24 cellular contexts compared by ENCODE assay signal in genomic region chr2:202286595-202286994, GRCh38. TPM values are rescaled to one million over a fixed set of nuclear protein-coding genes. Genes with fewer than 3 reads are reported as not detected.
A peak's percentile ranks its signal among the peaks of the same experiment; 100 is the strongest.
DNase-seq lines count a peak whose midpoint lies in the region; ATAC-seq and TF ChIP-seq lines count a peak whose summit lies in the region.
"Had no signal": no experiment of that assay in that cellular context is flagged by ENCODE, and none has a peak within 500 bp of the region (broad histone marks: within the 10 kb centered on the region; RNA-seq: fewer than 3 reads in every experiment).

No MANE protein-coding gene starts in this region.

- H3K4me3 Mint-ChIP-seq in activated naive CD8-positive, alpha-beta T cell, result no peak overlapping the region
- H3K4me3 Mint-ChIP-seq in activated naive CD8-positive, alpha-beta T cell treated with anti-CD3 and anti-CD28 coated beads for 36 hours, result no peak overlapping the region
- no peak overlapping the region for H3K4me3 Mint-ChIP-seq in T-helper 17 cell
- H3K4me3 Mint-ChIP-seq in stimulated activated naive B cell treated with anti-CD40 and anti-IgM and Interleukin-4, amounts not matched to agents 10 μg/mL and 1 μg/mL and 100 μg/mL, for 72 hours, result no peak overlapping the region
- H3K4me3 Mint-ChIP-seq: CD14-positive monocyte; CD8-positive, alpha-beta memory T cell had no signal

- POLR2A ChIA-PET in HCT116 (lab: Charles Lee), result interaction anchor here (0.7 kb wide), 1 partner anchor 15 kb away, joined by 3 read pairs; no protein-coding TSS in a partner anchor

- TSS peak; percentile 28 for BruUV-seq in HCT116 (replicated peaks; lab: Mats Ljungman, UMichigan)

- H3K9me3 ChIP-seq in HCT116 (ENCODE audit: control insufficient read depth in 1 of 2, insufficient read depth in 1 of 2, low read depth in 1 of 2, low read length in 2 of 2) (no peaks in the 10 kb centered on the region), T-helper 17 cell (ENCODE audit: control insufficient read depth, low read length, poor library complexity, severe bottlenecking) (no peaks in the 10 kb centered on the region), vagina (no peaks in the 10 kb centered on the region)
- H3K9me3 ChIP-seq: BE2C, SJSA1 had no signal

- H3K36me3 Mint-ChIP-seq in activated naive CD8-positive, alpha-beta T cell, result peaks cover 14% of the 10 kb centered on the region
- H3K36me3 Mint-ChIP-seq in activated naive CD8-positive, alpha-beta T cell treated with anti-CD3 and anti-CD28 coated beads for 36 hours, result peaks cover 37% of the 10 kb centered on the region
- H3K36me3 Mint-ChIP-seq in T-helper 17 cell (ENCODE audit: low read depth), result peaks cover 3% of the 10 kb centered on the region
- peaks cover 23 to 33% of the 10 kb centered on the region in 2 donors for H3K36me3 Mint-ChIP-seq in stimulated activated naive B cell treated with anti-CD40 and anti-IgM and Interleukin-4, amounts not matched to agents 10 μg/mL and 1 μg/mL and 100 μg/mL, for 72 hours

- no peak overlapping the region for H3K27ac ChIP-seq in HCT116 (ENCODE audit: low read depth, low read length)
- no peak overlapping the region for H3K27ac ChIP-seq in caudate nucleus (ENCODE audit: low read depth, low read length)
- H3K27ac ChIP-seq in vagina, result no peak overlapping the region
- H3K27ac ChIP-seq: PC-9, SJSA1 had no signal

- H3K9ac ChIP-seq in HCT116 (ENCODE audit: low read length), result no peak overlapping the region

- no peaks in the 10 kb centered on the region for H3K9me2 ChIP-seq in HCT116 (ENCODE audit: insufficient read depth)

- TF ChIP-seq RAD21 in HCT116 (IDR thresholded peaks at IDR 0.05; ENCODE audit: low read depth), result no peak

- no peak for TF ChIP-seq CTCF in HCT116 (IDR thresholded peaks at IDR 0.05 in 2 of 3, conservative IDR thresholded peaks at IDR 0.05 in 1 of 3; ENCODE audit: borderline replicate concordance in 1 of 3, insufficient read depth in 1 of 3, low read depth in 2 of 3, low read length in 2 of 3)
- no peak for TF ChIP-seq CTCF in vagina (IDR thresholded peaks at IDR 0.05)

- no peaks in the 10 kb centered on the region for H3K27me3 ChIP-seq in HCT116 (ENCODE audit: insufficient read depth, low read length)
- H3K27me3 ChIP-seq in vagina, result no peaks in the 10 kb centered on the region
- H3K27me3 ChIP-seq: BE2C, SJSA1 had no signal

- H3K27ac Mint-ChIP-seq in activated naive CD8-positive, alpha-beta T cell, result peak overlapping the region; percentile 7
- no peak overlapping the region for H3K27ac Mint-ChIP-seq in activated naive CD8-positive, alpha-beta T cell treated with anti-CD3 and anti-CD28 coated beads for 36 hours
- peak overlapping the region; percentile 79 for H3K27ac Mint-ChIP-seq in T-helper 17 cell
- H3K27ac Mint-ChIP-seq in stimulated activated naive B cell treated with anti-CD40 and anti-IgM and Interleukin-4, amounts not matched to agents 10 μg/mL and 1 μg/mL and 100 μg/mL, for 72 hours, result peak overlapping the region; percentile 67

- peaks cover 5% of the 10 kb centered on the region for H3K4me1 Mint-ChIP-seq in activated naive CD8-positive, alpha-beta T cell (ENCODE audit: low read depth)
- H3K4me1 Mint-ChIP-seq in activated naive CD8-positive, alpha-beta T cell treated with anti-CD3 and anti-CD28 coated beads for 36 hours, result peaks cover 6% of the 10 kb centered on the region
- no peaks in the 10 kb centered on the region for H3K4me1 Mint-ChIP-seq in T-helper 17 cell
- peaks cover 0 to 9% of the 10 kb centered on the region in 2 donors for H3K4me1 Mint-ChIP-seq in stimulated activated naive B cell treated with anti-CD40 and anti-IgM and Interleukin-4, amounts not matched to agents 10 μg/mL and 1 μg/mL and 100 μg/mL, for 72 hours
- H3K4me1 Mint-ChIP-seq: CD14-positive monocyte had no signal

- H3K4me3 ChIP-seq in HCT116 (replicated peaks in 1 of 2; ENCODE audit: low read depth in 1 of 2, low read length in 2 of 2), result no peak overlapping the region
- no peak overlapping the region for H3K4me3 ChIP-seq in vagina
- H3K4me3 ChIP-seq: PC-9, SJSA1 had no signal

- ATAC-seq in HCT116 (no peak), T-helper 17 cell (no peak)
- ATAC-seq in stimulated activated naive B cell treated with anti-CD40 and anti-IgM and Interleukin-4, amounts not matched to agents 10 μg/mL and 1 μg/mL and 100 μg/mL, for 72 hours (replicated peaks), result no peak

- no peak overlapping the region for H3K4me2 ChIP-seq in HCT116 (ENCODE audit: low read length)
- H3K4me2 ChIP-seq: PC-9 had no signal

- H3K79me2 ChIP-seq in HCT116 (ENCODE audit: insufficient read depth, low read length), result peaks cover 97% of the 10 kb centered on the region

- no peak overlapping the region for H2AFZ ChIP-seq in HCT116 (ENCODE audit: low read depth, low read length, poor library complexity, severe bottlenecking)
- H2AFZ ChIP-seq: PC-9 had no signal

- intact Hi-C loops in HCT116 (cut with micrococcal nuclease) (no loop called here), vagina (cut with DNase I) (loop anchor here (5.0 kb wide), 1 partner anchor 796 kb away; no protein-coding TSS in a partner anchor)

- H3K4me1 ChIP-seq in HCT116 (ENCODE audit: control insufficient read depth in 1 of 2, insufficient read depth in 2 of 2, low read length in 2 of 2) (no peaks in the 10 kb centered on the region), vagina (no peaks in the 10 kb centered on the region)
- H3K4me1 ChIP-seq: BE2C, SJSA1 had no signal

- CTCF ChIA-PET in HCT116 (lab: Charles Lee), result no interaction called here

- DNase-seq in activated naive CD8-positive, alpha-beta T cell treated with anti-CD3 and anti-CD28 coated beads for 36 hours, result no peak
- DNase-seq in HCT116 (ENCODE audit: low read depth, low spot score) (no peak), T-helper 17 cell (no peak), caudate nucleus (lab: John Stamatoyannopoulos, UW) (no peak), vagina (ENCODE audit: extremely low spot score in 2 of 2) (no peak)
- no peak for DNase-seq in stimulated activated naive B cell treated with anti-CD40 and anti-IgM and Interleukin-4, amounts not matched to agents 10 μg/mL and 1 μg/mL and 100 μg/mL, for 72 hours
- DNase-seq: BE2C; CD8-positive, alpha-beta memory T cell; DMS 273 treated with DMSO at 0.1 percent for 48 hours; DMS79; EL; GDM1; KG1; MM.1S; NCI-H2029; NCI-H446; NCI-H524 treated with DMSO at 0.1 percent for 48 hours; NCI-H774; PC-9; Right ventricle myocardium superior; RPMI8226 had no signal

- peaks cover 29% of the 10 kb centered on the region; the same call in 1 of the 2 replicates for H4K20me1 ChIP-seq in HCT116 (ENCODE audit: insufficient read depth)

- no peaks in the 10 kb centered on the region for H3K27me3 Mint-ChIP-seq in activated naive CD8-positive, alpha-beta T cell
- no peaks in the 10 kb centered on the region for H3K27me3 Mint-ChIP-seq in activated naive CD8-positive, alpha-beta T cell treated with anti-CD3 and anti-CD28 coated beads for 36 hours
- H3K27me3 Mint-ChIP-seq in T-helper 17 cell, result no peaks in the 10 kb centered on the region
- H3K27me3 Mint-ChIP-seq in stimulated activated naive B cell treated with anti-CD40 and anti-IgM and Interleukin-4, amounts not matched to agents 10 μg/mL and 1 μg/mL and 100 μg/mL, for 72 hours, result no peaks in the 10 kb centered on the region
- H3K27me3 Mint-ChIP-seq: CD8-positive, alpha-beta memory T cell had no signal

- H3K36me3 ChIP-seq in HCT116 (ENCODE audit: control insufficient read depth in 1 of 2, insufficient read depth in 2 of 2, low read length in 2 of 2) (peaks cover 71 to 83% of the 10 kb centered on the region in 2 experiments), vagina (peaks cover 0 to 85% of the 10 kb centered on the region in 2 donors)

- no peaks in the 10 kb centered on the region for H3K9me3 Mint-ChIP-seq in activated naive CD8-positive, alpha-beta T cell (ENCODE audit: low read depth)
- no peaks in the 10 kb centered on the region for H3K9me3 Mint-ChIP-seq in activated naive CD8-positive, alpha-beta T cell treated with anti-CD3 and anti-CD28 coated beads for 36 hours
- no peaks in the 10 kb centered on the region for H3K9me3 Mint-ChIP-seq in stimulated activated naive B cell treated with anti-CD40 and anti-IgM and Interleukin-4, amounts not matched to agents 10 μg/mL and 1 μg/mL and 100 μg/mL, for 72 hours
- H3K9me3 Mint-ChIP-seq: CD8-positive, alpha-beta memory T cell had no signal

- TF ChIP-seq POLR2A in HCT116 (IDR thresholded peaks at IDR 0.05; ENCODE audit: borderline replicate concordance, extremely low read depth, insufficient read depth, insufficient read length) (no peak), vagina (IDR thresholded peaks at IDR 0.05) (no peak)

- RAD21 ChIA-PET in HCT116 (lab: Charles Lee; ENCODE audit: low non-redundant PET in 1 of 2, low total read pairs in 2 of 2, uncharacterized antibody in 2 of 2, unreplicated experiment in 2 of 2), result interaction anchor here in 1 of 2 experiments (0.6 kb wide), 1 partner anchor 15 kb away, joined by 3 read pairs; no protein-coding TSS in a partner anchor

TF ChIP-seq in HCT116, 20 proteins besides CTCF, POLR2A, EP300 and RAD21:
- no peak for TF ChIP-seq JUND (IDR thresholded peaks at IDR 0.05)
- no peak for TF ChIP-seq SP1 (IDR thresholded peaks at IDR 0.05; ENCODE audit: low read depth)
- TF ChIP-seq EZH2phosphoT487 (IDR thresholded peaks at IDR 0.05; ENCODE audit: borderline replicate concordance), result no peak
- TF ChIP-seq SIN3A (IDR thresholded peaks at IDR 0.05; ENCODE audit: low read depth), result no peak
- no peak for TF ChIP-seq EZH2 (IDR thresholded peaks at IDR 0.05)
- no peak for TF ChIP-seq ATF3 (IDR thresholded peaks at IDR 0.05)
- no peak for TF ChIP-seq EGR1 (IDR thresholded peaks at IDR 0.05; ENCODE audit: low read depth)
- no peak for TF ChIP-seq CEBPB (IDR thresholded peaks at IDR 0.05; ENCODE audit: low read depth)
- TF ChIP-seq ELF1 (IDR thresholded peaks at IDR 0.05; ENCODE audit: borderline replicate concordance, low read depth), result no peak

RNA-seq across cellular contexts. Expression of gene NOP58, which starts 21.0 kb away (rescaled TPM):
- total RNA-seq in activated naive CD8-positive, alpha-beta T cell treated with anti-CD3 and anti-CD28 coated beads for 36 hours, result 100 to 1,000 TPM; 226 to 234 TPM
- total RNA-seq in HCT116 (2021; ENCODE audit: unreplicated experiment) (136 TPM), T-helper 17 cell (100 to 1,000 TPM; 253 to 273 TPM), vagina (80.8 TPM)
- polyA plus RNA-seq in HCT116 (2012), result 62.0 and 80.2 TPM in 2 replicates

RNA-seq across cellular contexts. Expression of gene SUMO1, which starts 48.2 kb away (rescaled TPM):
- total RNA-seq in activated naive CD8-positive, alpha-beta T cell treated with anti-CD3 and anti-CD28 coated beads for 36 hours, result 100 to 1,000 TPM; 126 to 129 TPM
- total RNA-seq in HCT116 (2021; ENCODE audit: unreplicated experiment) (130 TPM), T-helper 17 cell (10 to 100 TPM; 61.1 to 72.1 TPM), vagina (38.8 TPM)
- 46.2 and 63.7 TPM in 2 replicates for polyA plus RNA-seq in HCT116 (2012)
